ENCODE assay signal across 1 cellular context in the genomic region with DNA sequence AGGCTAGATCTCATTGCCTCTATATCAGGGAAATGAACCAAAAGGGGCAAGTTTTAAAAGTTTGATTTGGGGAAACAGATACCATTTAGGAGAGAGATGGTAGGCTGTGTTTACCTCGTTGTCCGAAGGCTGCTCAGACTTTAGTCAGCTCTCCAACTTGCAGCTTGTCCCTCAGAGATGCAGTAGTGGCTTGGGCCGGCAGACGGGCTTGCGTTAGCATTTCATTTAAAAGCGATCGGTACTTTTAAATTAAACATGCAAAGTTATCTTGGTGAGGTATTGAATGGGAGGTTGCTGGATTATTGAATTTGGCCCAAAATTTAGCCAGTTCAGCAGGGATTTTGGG.
TF ChIP-seq lines count a peak whose summit lies in the region.

No MANE protein-coding gene starts in this region.

TF ChIP-seq in IMR-90, 13 proteins besides CTCF, POLR2A, EP300 and RAD21 (continued from another document):
- TF ChIP-seq CHD1 (IDR thresholded peaks at IDR 0.05; ENCODE audit: low read depth, low read length) (no peak), RFX5 (IDR thresholded peaks at IDR 0.05; ENCODE audit: low read depth, low read length) (no peak), BHLHE40 (IDR thresholded peaks at IDR 0.05; ENCODE audit: low read depth, low read length) (no peak), MAZ (IDR thresholded peaks at IDR 0.05; ENCODE audit: borderline replicate concordance, low read depth, low read length) (no peak), MAFK (IDR thresholded peaks at IDR 0.05; ENCODE audit: low read depth, low read length) (no peak)
